ENCODE assay signal across 11 cellular contexts in genomic region chr18:31680836-31681568, GRCh38.
DNase-seq lines count a peak whose midpoint lies in the region; ATAC-seq, FAIRE-seq and TF ChIP-seq lines count a peak whose summit lies in the region.
"Had no signal": no experiment of that assay in that cellular context is flagged by ENCODE, and none has a peak within 500 bp of the region (broad histone marks: within the 10 kb centered on the region; RNA-seq: fewer than 3 reads in every experiment).

No MANE protein-coding gene starts in this region.

- no peaks in the 10 kb centered on the region for H3K9me3 Mint-ChIP-seq in T-helper 2 cell treated with Interferon-gamma antibody and Interleukin-4, amounts not matched to agents 5 μg/mL and 100 μg/mL, for 36 hours
- H3K9me3 Mint-ChIP-seq: activated naive CD4-positive, alpha-beta T cell treated with anti-CD3 and anti-CD28 coated beads, Interleukin-2, amount 50 U/mL, for 24 hours had no signal

- no peak overlapping the region for H3K4me3 Mint-ChIP-seq in T-helper 2 cell treated with Interferon-gamma antibody and Interleukin-4, amounts not matched to agents 5 μg/mL and 100 μg/mL, for 36 hours
- H3K4me3 Mint-ChIP-seq: activated naive CD4-positive, alpha-beta T cell treated with anti-CD3 and anti-CD28 coated beads, Interleukin-2, amount 50 U/mL, for 24 hours had no signal

- H3K4me1 Mint-ChIP-seq in T-helper 2 cell treated with Interferon-gamma antibody and Interleukin-4, amounts not matched to agents 5 μg/mL and 100 μg/mL, for 36 hours (ENCODE audit: low read depth): peaks cover 11% of the 10 kb centered on the region

- peak; percentile 78 for FAIRE-seq in GM19239 (lab: Jason Lieb, UNC)

- DNase-seq in DMS53 (lab: John Stamatoyannopoulos, UW): peak; percentile 56
- DNase-seq in GM19239 (ENCODE audit: insufficient read length, low spot score): no peak
- DNase-seq in RWPE1 (ENCODE audit: low spot score): no peak
- DNase-seq in kidney tubule cell (ENCODE audit: low spot score): peak; percentile 40
- no peak for DNase-seq in T-helper 2 cell treated with Interferon-gamma antibody and Interleukin-4, amounts not matched to agents 5 μg/mL and 100 μg/mL, for 36 hours (ENCODE audit: low spot score)
- no peak for DNase-seq in NCI-H2081 treated with DMSO at 0.1 percent for 48 hours (lab: John Stamatoyannopoulos, UW)
- DNase-seq: head of caudate nucleus had no signal

- peaks cover 57% of the 10 kb centered on the region for H3K27me3 Mint-ChIP-seq in T-helper 2 cell treated with Interferon-gamma antibody and Interleukin-4, amounts not matched to agents 5 μg/mL and 100 μg/mL, for 36 hours (ENCODE audit: low read depth)

- H3K27ac ChIP-seq in RWPE1: no peak overlapping the region; the same call in 1 of the 2 replicates
- H3K27ac ChIP-seq: SK-N-MC had no signal

- ATAC-seq in HG02981 (IDR thresholded peaks at IDR 0.05; ENCODE audit: unreplicated experiment): no peak
- ATAC-seq in GM18909 (IDR thresholded peaks at IDR 0.05; ENCODE audit: poor library complexity, unreplicated experiment): no peak

- POLR2A ChIA-PET in RWPE1 (lab: Yijun Ruan, JAX; ENCODE audit: low non-redundant PET): no interaction called here

- no peaks in the 10 kb centered on the region for H3K36me3 Mint-ChIP-seq in T-helper 2 cell treated with Interferon-gamma antibody and Interleukin-4, amounts not matched to agents 5 μg/mL and 100 μg/mL, for 36 hours (ENCODE audit: low read depth)
- H3K36me3 Mint-ChIP-seq: activated naive CD4-positive, alpha-beta T cell treated with anti-CD3 and anti-CD28 coated beads, Interleukin-2, amount 50 U/mL, for 24 hours had no signal

- CTCF ChIA-PET in RWPE1 (lab: Yijun Ruan, JAX): interaction anchor here (0.7 kb wide), 1 partner anchor 244 kb away, joined by 6 read pairs; no protein-coding TSS in a partner anchor

- peak; percentile 24 for TF ChIP-seq CTCF in RWPE1 (conservative IDR thresholded peaks at IDR 0.05; ENCODE audit: low read depth)

- no peak overlapping the region for H3K27ac Mint-ChIP-seq in T-helper 2 cell treated with Interferon-gamma antibody and Interleukin-4, amounts not matched to agents 5 μg/mL and 100 μg/mL, for 36 hours
- H3K27ac Mint-ChIP-seq: activated naive CD4-positive, alpha-beta T cell treated with anti-CD3 and anti-CD28 coated beads, Interleukin-2, amount 50 U/mL, for 24 hours had no signal

Comparison
In these comparisons a context has a peak if more than half of its experiments do, and no peak if none do; other contexts are left out.
1. DNase-seq: peak in DMS53 (single experiment) and kidney tubule cell (single experiment); none in GM19239 (single experiment), RWPE1 (single experiment), T-helper 2 cell treated with Interferon-gamma antibody and Interleukin-4, amounts not matched to agents 5 μg/mL and 100 μg/mL, for 36 hours (single experiment) and NCI-H2081 treated with DMSO at 0.1 percent for 48 hours (single experiment).